ENCODE assay signal across 11 cellular contexts in the genomic region with DNA sequence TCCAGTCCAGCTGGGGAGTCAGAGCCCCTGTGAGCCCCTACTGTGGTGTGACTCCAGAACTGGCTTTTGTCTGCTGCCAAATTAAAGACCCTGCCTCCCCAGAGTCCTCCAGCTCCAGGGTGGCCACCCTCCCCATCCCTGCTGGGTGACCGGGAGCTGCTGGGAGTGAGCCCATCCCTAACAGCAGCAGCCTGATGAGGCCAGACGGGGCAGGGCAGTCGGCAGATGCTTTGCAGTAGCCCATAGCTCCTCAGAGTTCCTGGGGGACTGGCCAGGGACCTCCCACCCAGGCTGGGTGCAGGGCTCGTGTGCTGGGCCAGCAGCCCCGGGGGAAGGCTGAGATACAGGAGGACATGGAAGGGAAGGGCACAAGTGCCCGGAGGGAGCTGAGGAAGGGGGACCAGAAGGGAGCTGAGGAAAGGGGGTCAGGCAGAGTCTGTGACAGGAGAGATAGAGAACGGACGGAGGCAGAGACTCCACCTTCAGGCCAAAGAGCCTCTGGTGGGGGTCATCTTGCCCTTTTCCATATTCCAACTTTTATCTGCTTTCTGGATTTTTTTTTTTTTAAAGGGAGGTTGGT. TPM values are rescaled to one million over a fixed set of nuclear protein-coding genes. Genes with fewer than 3 reads are reported as not detected.
DNase-seq lines count a peak whose midpoint lies in the region; ATAC-seq and TF ChIP-seq lines count a peak whose summit lies in the region.
"Had no signal": no experiment of that assay in that cellular context is flagged by ENCODE, and none has a peak within 500 bp of the region (broad histone marks: within the 10 kb centered on the region; RNA-seq: fewer than 3 reads in every experiment).

No MANE protein-coding gene starts in this region.

- no peak overlapping the region for H2AFZ ChIP-seq in mesenchymal stem cell (ENCODE audit: low read depth, low read length)

- H3K4me1 Mint-ChIP-seq in activated CD8-positive, alpha-beta T cell treated with anti-CD3 and anti-CD28 coated beads for 36 hours (ENCODE audit: low read depth), result peaks cover 17% of the 10 kb centered on the region
- H3K4me1 Mint-ChIP-seq in activated CD8-positive, alpha-beta T cell treated with anti-CD3 and anti-CD28 coated beads, Interleukin-2, amount 10 ng/mL, durations not matched to agents 7 days and 5 days (ENCODE audit: low read depth), result peaks cover 16% of the 10 kb centered on the region
- peaks cover 48% of the 10 kb centered on the region for H3K4me1 Mint-ChIP-seq in brain
- H3K4me1 Mint-ChIP-seq in T-cell, result peaks cover 12 to 17% (median 13%) of the 10 kb centered on the region in 3 donors

- H3K79me1 ChIP-seq in mesenchymal stem cell (replicated peaks; ENCODE audit: low read length, poor library complexity, severe bottlenecking), result peaks cover 9% of the 10 kb centered on the region

- H3K36me3 Mint-ChIP-seq in activated CD8-positive, alpha-beta T cell treated with anti-CD3 and anti-CD28 coated beads for 36 hours (ENCODE audit: low read depth), result no peaks in the 10 kb centered on the region
- H3K36me3 Mint-ChIP-seq in activated CD8-positive, alpha-beta T cell treated with anti-CD3 and anti-CD28 coated beads, Interleukin-2, amount 10 ng/mL, durations not matched to agents 7 days and 5 days (ENCODE audit: low read depth), result no peaks in the 10 kb centered on the region
- H3K36me3 Mint-ChIP-seq in brain, result peaks cover 20% of the 10 kb centered on the region
- no peaks in the 10 kb centered on the region for H3K36me3 Mint-ChIP-seq in T-cell

- H3K36me3 ChIP-seq in mesenchymal stem cell (ENCODE audit: control insufficient read depth in 1 of 2, insufficient read depth in 2 of 2, low read depth in 1 of 2, low read length in 2 of 2), result peaks cover 30 to 32% of the 10 kb centered on the region in 2 experiments
- H3K36me3 ChIP-seq in thoracic aorta, result peaks cover 3% of the 10 kb centered on the region

- ATAC-seq in activated CD8-positive, alpha-beta T cell treated with anti-CD3 and anti-CD28 coated beads for 36 hours, result no peak
- no peak for ATAC-seq in activated CD8-positive, alpha-beta T cell treated with anti-CD3 and anti-CD28 coated beads, Interleukin-2, amount 10 ng/mL, durations not matched to agents 7 days and 5 days
- no peak for ATAC-seq in thoracic aorta (ENCODE audit: insufficient number of reproducible peaks, low FRiP score, low read depth)
- ATAC-seq in HG03432 (IDR thresholded peaks at IDR 0.05; ENCODE audit: unreplicated experiment), result no peak
- ATAC-seq in T-cell (replicated peaks in 1 of 4), result no peak

- H3K4me3 Mint-ChIP-seq in activated CD8-positive, alpha-beta T cell treated with anti-CD3 and anti-CD28 coated beads for 36 hours, result peak overlapping the region; percentile 19
- H3K4me3 Mint-ChIP-seq in activated CD8-positive, alpha-beta T cell treated with anti-CD3 and anti-CD28 coated beads, Interleukin-2, amount 10 ng/mL, durations not matched to agents 7 days and 5 days, result no peak overlapping the region
- H3K4me3 Mint-ChIP-seq in brain, result peak overlapping the region in 3 of 5 experiments; percentile 24 to 70 (median 53)
- peak overlapping the region in 1 of 3 donors; percentile 37 for H3K4me3 Mint-ChIP-seq in T-cell

- H2BK120ac ChIP-seq in mesenchymal stem cell (ENCODE audit: low read depth, low read length), result peak overlapping the region; percentile 61

- peak overlapping the region; percentile 45 to 79 for H3K4ac ChIP-seq in mesenchymal stem cell (ENCODE audit: low read depth in 1 of 2, low read length in 2 of 2)

- peak overlapping the region; percentile 71 for H3K9ac ChIP-seq in mesenchymal stem cell (ENCODE audit: low read length)

- H3K4me2 ChIP-seq in mesenchymal stem cell (ENCODE audit: low read length, poor library complexity, severe bottlenecking), result peak overlapping the region; percentile 54

- H3K27ac ChIP-seq in mesenchymal stem cell (ENCODE audit: low read length, poor library complexity, severe bottlenecking), result peak overlapping the region; percentile 12
- H3K27ac ChIP-seq in thoracic aorta, result peak overlapping the region; percentile 80 to 87

- intact Hi-C loops in activated CD8-positive, alpha-beta T cell treated with anti-CD3 and anti-CD28 coated beads for 36 hours (cut with micrococcal nuclease), result loop anchor here (5.0 kb wide), 1 partner anchor 310 kb away; no protein-coding TSS in a partner anchor

- H3K23ac ChIP-seq in mesenchymal stem cell (ENCODE audit: low read length in 2 of 2), result peak overlapping the region in 1 of 2 experiments; percentile 62

- peak overlapping the region; percentile 85 for H4K8ac ChIP-seq in mesenchymal stem cell (ENCODE audit: low read length)

- 61% methylated on average over 6 of the region's 8 CpGs for WGBS in mesenchymal stem cell

- peak overlapping the region; percentile 71 for H2BK5ac ChIP-seq in mesenchymal stem cell (ENCODE audit: low read depth, low read length, poor library complexity, severe bottlenecking)

- no peaks in the 10 kb centered on the region for H3K9me3 Mint-ChIP-seq in activated CD8-positive, alpha-beta T cell treated with anti-CD3 and anti-CD28 coated beads for 36 hours
- no peaks in the 10 kb centered on the region for H3K9me3 Mint-ChIP-seq in activated CD8-positive, alpha-beta T cell treated with anti-CD3 and anti-CD28 coated beads, Interleukin-2, amount 10 ng/mL, durations not matched to agents 7 days and 5 days (ENCODE audit: insufficient read depth)
- H3K9me3 Mint-ChIP-seq in brain (peaks cover 0 to 3% (median 0%) of the 10 kb centered on the region in 5 experiments), T-cell (no peaks in the 10 kb centered on the region)

- H2BK15ac ChIP-seq in mesenchymal stem cell (ENCODE audit: low read depth, poor library complexity, severe bottlenecking), result peak overlapping the region; percentile 66

- peak overlapping the region; percentile 44 to 90 for H3K18ac ChIP-seq in mesenchymal stem cell (ENCODE audit: low read depth in 1 of 2, low read length in 2 of 2)

- no peak overlapping the region for H3K27ac Mint-ChIP-seq in activated CD8-positive, alpha-beta T cell treated with anti-CD3 and anti-CD28 coated beads for 36 hours
- no peak overlapping the region for H3K27ac Mint-ChIP-seq in activated CD8-positive, alpha-beta T cell treated with anti-CD3 and anti-CD28 coated beads, Interleukin-2, amount 10 ng/mL, durations not matched to agents 7 days and 5 days
- no peak overlapping the region for H3K27ac Mint-ChIP-seq in brain
- H3K27ac Mint-ChIP-seq in T-cell, result no peak overlapping the region

- peak overlapping the region in 1 of 2 experiments; percentile 55 for H3K14ac ChIP-seq in mesenchymal stem cell (ENCODE audit: low read length in 2 of 2)

- no peaks in the 10 kb centered on the region for H3K27me3 ChIP-seq in mesenchymal stem cell (ENCODE audit: control insufficient read depth in 1 of 2, insufficient read depth in 1 of 2, low read length in 2 of 2)
- H3K27me3 ChIP-seq in thoracic aorta (replicated peaks; ENCODE audit: insufficient read depth), result no peaks in the 10 kb centered on the region

- peak overlapping the region; percentile 77 for H4K91ac ChIP-seq in mesenchymal stem cell (ENCODE audit: low read length)

- no peak for DNase-seq in activated CD8-positive, alpha-beta T cell treated with anti-CD3 and anti-CD28 coated beads for 36 hours
- DNase-seq in activated CD8-positive, alpha-beta T cell treated with anti-CD3 and anti-CD28 coated beads, Interleukin-2, amount 10 ng/mL, durations not matched to agents 7 days and 5 days, result no peak
- no peak for DNase-seq in mesenchymal stem cell
- no peak for DNase-seq in thoracic aorta (ENCODE audit: low spot score)
- no peak for DNase-seq in DMS153 treated with DMSO at 0.1 percent for 48 hours (lab: John Stamatoyannopoulos, UW; ENCODE audit: unreplicated experiment)
- no peak for DNase-seq in T-cell
- DNase-seq: activated CD4-positive, CD25-positive, alpha-beta regulatory T cell treated with anti-CD3 and anti-CD28 coated beads, Interleukin-2, amount 50 U/mL, for 72 hours; NK-92 treated with Interleukin-12 subunit alpha and Interleukin-12 subunit beta, amount 100 ng/mL, for 24 hours; stimulated activated CD4-positive, alpha-beta T cell treated with anti-CD3 and anti-CD28 coated beads, Interleukin-2, amount 100 ng/mL, for 48 hours had no signal

- H3K9me3 ChIP-seq in mesenchymal stem cell (ENCODE audit: control insufficient read depth, low read length), result no peaks in the 10 kb centered on the region
- no peaks in the 10 kb centered on the region for H3K9me3 ChIP-seq in thoracic aorta

- TF ChIP-seq CTCF in activated CD8-positive, alpha-beta T cell treated with anti-CD3 and anti-CD28 coated beads for 36 hours (IDR thresholded peaks at IDR 0.05), result no peak
- no peak for TF ChIP-seq CTCF in brain (conservative IDR thresholded peaks at IDR 0.05)
- TF ChIP-seq CTCF in thoracic aorta (IDR thresholded peaks at IDR 0.05), result no peak

- H2BK12ac ChIP-seq in mesenchymal stem cell (ENCODE audit: low read length in 2 of 2), result peak overlapping the region; percentile 9 to 96

- H3K27me3 Mint-ChIP-seq in activated CD8-positive, alpha-beta T cell treated with anti-CD3 and anti-CD28 coated beads for 36 hours, result peaks cover 35% of the 10 kb centered on the region
- H3K27me3 Mint-ChIP-seq in activated CD8-positive, alpha-beta T cell treated with anti-CD3 and anti-CD28 coated beads, Interleukin-2, amount 10 ng/mL, durations not matched to agents 7 days and 5 days (ENCODE audit: low read depth), result peaks cover 43% of the 10 kb centered on the region
- H3K27me3 Mint-ChIP-seq in brain (peaks cover 15% of the 10 kb centered on the region), T-cell (peaks cover 6 to 17% of the 10 kb centered on the region in 2 donors)

- CTCF ChIA-PET in activated CD8-positive, alpha-beta T cell treated with anti-CD3 and anti-CD28 coated beads for 36 hours (lab: Charles Lee), result interaction anchor here (0.7 to 11.5 kb wide), 4 partner anchors 9 to 135 kb away, joined by 3 to 177 read pairs (median 7); a partner anchor contains a TSS
- CTCF ChIA-PET in activated CD8-positive, alpha-beta T cell treated with anti-CD3 and anti-CD28 coated beads, Interleukin-2, amount 10 ng/mL, durations not matched to agents 7 days and 5 days (lab: Charles Lee), result interaction anchor here (7.9 kb wide), 1 partner anchor 138 kb away, joined by 138 read pairs; no protein-coding TSS in a partner anchor
- CTCF ChIA-PET in T-cell (lab: Charles Lee), result interaction anchor here (0.7 to 1.3 kb wide), 2 partner anchors 29 to 85 kb away, joined by 3 to 4 read pairs; no protein-coding TSS in a partner anchor

- H3K4me1 ChIP-seq in mesenchymal stem cell (ENCODE audit: control insufficient read depth, insufficient read depth, low read depth, low read length) (peaks cover 41% of the 10 kb centered on the region), thoracic aorta (ENCODE audit: control insufficient read depth in 1 of 2, low read depth in 2 of 2) (peaks cover 25 to 46% of the 10 kb centered on the region in 2 donors)

- H2AK5ac ChIP-seq in mesenchymal stem cell (ENCODE audit: low read length, severe bottlenecking), result peak overlapping the region; percentile 71

- POLR2A ChIA-PET in activated CD8-positive, alpha-beta T cell treated with anti-CD3 and anti-CD28 coated beads for 36 hours (lab: Charles Lee), result interaction anchor here (0.6 to 3.1 kb wide), 5 partner anchors 13 to 135 kb away, joined by 3 to 15 read pairs (median 3); a partner anchor contains a TSS
- POLR2A ChIA-PET in activated CD8-positive, alpha-beta T cell treated with anti-CD3 and anti-CD28 coated beads, Interleukin-2, amount 10 ng/mL, durations not matched to agents 7 days and 5 days (lab: Charles Lee), result no interaction called here
- POLR2A ChIA-PET in T-cell (lab: Charles Lee), result interaction anchor here in 1 of 2 donors (0.6 kb wide), 1 partner anchor 763 kb away, joined by 6 read pairs; no protein-coding TSS in a partner anchor

- H3K4me3 ChIP-seq in mesenchymal stem cell (ENCODE audit: insufficient read depth in 1 of 2, low read depth in 1 of 2, low read length in 2 of 2) (peak overlapping the region in 1 of 2 experiments; percentile 71), thoracic aorta (peak overlapping the region; percentile 74)

RNA-seq across cellular contexts. Expression of a gene that starts 12.7 kb away (rescaled TPM):
- total RNA-seq in activated CD8-positive, alpha-beta T cell treated with anti-CD3 and anti-CD28 coated beads for 36 hours, result 10 to 100 TPM; 69.5 to 70.0 TPM
- 10 to 100 TPM; 46.3 to 48.7 TPM for total RNA-seq in activated CD8-positive, alpha-beta T cell treated with anti-CD3 and anti-CD28 coated beads, Interleukin-2, amount 10 ng/mL, durations not matched to agents 7 days and 5 days
- polyA plus RNA-seq in brain (ENCODE audit: insufficient read depth, low read depth, low replicate concordance), result 58.5 TPM
- 23.0 TPM for polyA plus RNA-seq in mesenchymal stem cell (2013, experiment 1 of 2)
- 21.0 TPM for polyA plus RNA-seq in mesenchymal stem cell (2013, experiment 2 of 2)
- 10 to 100 TPM; 16.2 to 16.6 TPM for total RNA-seq in thoracic aorta
- 10 to 100 TPM; 13.3 to 32.3 (median 25.2) TPM for total RNA-seq in T-cell
